Comparison of ENCODE assay signal across 18 cellular contexts in the genomic region with DNA sequence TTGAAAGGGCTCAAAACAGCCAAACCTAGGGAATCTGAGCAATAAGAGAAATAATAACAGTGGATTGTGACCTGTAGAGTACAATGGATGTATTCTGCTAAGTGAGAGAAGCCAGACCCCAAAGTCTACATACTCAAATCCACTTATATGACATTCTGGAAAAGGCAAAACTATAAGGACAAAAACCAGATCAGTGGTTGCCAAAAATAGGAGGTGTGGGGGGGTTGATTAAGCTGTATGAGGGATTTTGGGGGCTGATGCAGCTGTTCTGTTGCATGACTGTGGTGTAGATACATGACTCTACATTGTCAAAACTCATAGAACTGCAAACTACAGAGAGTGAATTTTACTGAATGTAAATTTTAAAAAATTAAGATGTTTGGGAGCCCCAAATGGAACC. TPM values are rescaled to one million over a fixed set of nuclear protein-coding genes. Genes with fewer than 3 reads are reported as not detected.
A peak's percentile ranks its signal among the peaks of the same experiment; 100 is the strongest.
DNase-seq lines count a peak whose midpoint lies in the region; ATAC-seq and TF ChIP-seq lines count a peak whose summit lies in the region.
"Had no signal": no experiment of that assay in that cellular context is flagged by ENCODE, and none has a peak within 500 bp of the region (broad histone marks: within the 10 kb centered on the region; RNA-seq: fewer than 3 reads in every experiment).

No MANE protein-coding gene starts in this region.

- H2BK5ac ChIP-seq in mesenchymal stem cell (ENCODE audit: low read depth, low read length, poor library complexity, severe bottlenecking), result no peak overlapping the region

- H3K79me1 ChIP-seq in mesenchymal stem cell (replicated peaks; ENCODE audit: low read length, poor library complexity, severe bottlenecking), result no peaks in the 10 kb centered on the region

- H3K27me3 ChIP-seq in GM23338 (ENCODE audit: insufficient read depth) (no peaks in the 10 kb centered on the region), SJSA1 (replicated peaks) (no peaks in the 10 kb centered on the region), mesenchymal stem cell (ENCODE audit: control insufficient read depth in 1 of 2, insufficient read depth in 1 of 2, low read length in 2 of 2) (peaks cover 0 to 36% of the 10 kb centered on the region in 2 experiments), osteoblast (ENCODE audit: insufficient read depth, low read length) (no peaks in the 10 kb centered on the region), upper lobe of left lung (no peaks in the 10 kb centered on the region), uterus (no peaks in the 10 kb centered on the region)

- H3K14ac ChIP-seq in mesenchymal stem cell (ENCODE audit: low read length in 2 of 2), result no peak overlapping the region

- in situ Hi-C loops in GM13976 (cut with MboI; ENCODE audit: low sequenced_read_pairs, unreplicated experiment), result no loop called here

- H2AK5ac ChIP-seq in mesenchymal stem cell (ENCODE audit: low read length, severe bottlenecking), result peak overlapping the region; percentile 83

- DNase-seq in GM23338 (ENCODE audit: low spot score) (no peak), SJSA1 (ENCODE audit: low read depth in 1 of 2, low spot score in 2 of 2) (no peak), mesenchymal stem cell (no peak), osteoblast (ENCODE audit: insufficient read length, low spot score, missing footprints) (no peak), iPS-NIHi7 (ENCODE audit: extremely low spot score) (no peak), GM13976 (ENCODE audit: low spot score) (no peak), upper lobe of left lung (no peak), uterus (no peak)
- DNase-seq: COR-L47, DMS 273 treated with DMSO at 0.1 percent for 48 hours, DND-41, NCI-H1417 treated with DMSO at 0.1 percent for 48 hours, NCI-H1930, NCI-H82, SHP77 had no signal

- TF ChIP-seq CTCF in GM23338 (conservative IDR thresholded peaks at IDR 0.05; ENCODE audit: low read depth in 2 of 2) (no peak), osteoblast (IDR thresholded peaks at IDR 0.05; ENCODE audit: extremely low read depth, low read depth, low read length) (no peak), GM13976 (IDR thresholded peaks at IDR 0.05; ENCODE audit: borderline replicate concordance, control extremely low read depth, extremely low read depth, insufficient read depth, missing control alignments) (no peak), upper lobe of left lung (IDR thresholded peaks at IDR 0.05) (no peak), uterus (IDR thresholded peaks at IDR 0.05) (no peak)

- H3K4me3 ChIP-seq in GM23338 (no peak overlapping the region), SJSA1 (no peak overlapping the region), mesenchymal stem cell (ENCODE audit: insufficient read depth in 1 of 2, low read depth in 1 of 2, low read length in 2 of 2) (no peak overlapping the region), osteoblast (ENCODE audit: insufficient read depth, low read length) (no peak overlapping the region), upper lobe of left lung (no peak overlapping the region), uterus (no peak overlapping the region)

- H3K9me3 Mint-ChIP-seq in GM23338, result no peaks in the 10 kb centered on the region
- H3K9me3 Mint-ChIP-seq: HFFc6 had no signal

- H3K4me2 ChIP-seq in GM23338, result peak overlapping the region; percentile 12
- H3K4me2 ChIP-seq in mesenchymal stem cell (ENCODE audit: low read length, poor library complexity, severe bottlenecking), result no peak overlapping the region
- peak overlapping the region; percentile 14 for H3K4me2 ChIP-seq in osteoblast (ENCODE audit: insufficient read depth, low read length)
- H3K4me2 ChIP-seq: KMS-11 had no signal

- no peaks in the 10 kb centered on the region for H3K36me3 ChIP-seq in GM23338 (ENCODE audit: insufficient read depth)
- H3K36me3 ChIP-seq in SJSA1, result no peaks in the 10 kb centered on the region
- H3K36me3 ChIP-seq in mesenchymal stem cell (ENCODE audit: control insufficient read depth in 1 of 2, insufficient read depth in 2 of 2, low read depth in 1 of 2, low read length in 2 of 2), result no peaks in the 10 kb centered on the region
- H3K36me3 ChIP-seq in osteoblast (ENCODE audit: insufficient read depth, low read length), result no peaks in the 10 kb centered on the region
- H3K36me3 ChIP-seq in upper lobe of left lung, result no peaks in the 10 kb centered on the region
- H3K36me3 ChIP-seq in uterus, result no peaks in the 10 kb centered on the region

- peaks cover 13% of the 10 kb centered on the region; the same call in 1 of the 2 replicates for H3K9me2 ChIP-seq in GM23338 (ENCODE audit: insufficient read depth)

- H3K18ac ChIP-seq in mesenchymal stem cell (ENCODE audit: low read depth in 1 of 2, low read length in 2 of 2), result no peak overlapping the region

- no peak overlapping the region for H3K4me3 Mint-ChIP-seq in GM23338
- H3K4me3 Mint-ChIP-seq: B cell, HFFc6 had no signal

- ATAC-seq in GM23338 (no peak), upper lobe of left lung (ENCODE audit: low FRiP score in 2 of 2) (no peak)

- peaks cover 7% of the 10 kb centered on the region for H3K27me3 Mint-ChIP-seq in GM23338 (ENCODE audit: insufficient read depth, low read depth, poor library complexity)

- no peak for TF ChIP-seq EP300 in upper lobe of left lung (IDR thresholded peaks at IDR 0.05)

- peak overlapping the region; percentile 42 for H3K27ac Mint-ChIP-seq in GM23338
- H3K27ac Mint-ChIP-seq: B cell had no signal

- H4K8ac ChIP-seq in mesenchymal stem cell (ENCODE audit: low read length), result no peak overlapping the region

- no peak overlapping the region for H2BK15ac ChIP-seq in mesenchymal stem cell (ENCODE audit: low read depth, poor library complexity, severe bottlenecking)

- H3K36me3 Mint-ChIP-seq in GM23338 (ENCODE audit: low read depth), result no peaks in the 10 kb centered on the region; the same call in 1 of the 3 replicates

- H3K9ac ChIP-seq in mesenchymal stem cell (ENCODE audit: low read length), result no peak overlapping the region
- H3K9ac ChIP-seq: KMS-11 had no signal

- TF ChIP-seq POLR2A in upper lobe of left lung (IDR thresholded peaks at IDR 0.05), result no peak
- TF ChIP-seq POLR2A in uterus (IDR thresholded peaks at IDR 0.05), result no peak

- peak overlapping the region; percentile 55 for H3K27ac ChIP-seq in GM23338 (ENCODE audit: low read depth)
- H3K27ac ChIP-seq in SJSA1, result peak overlapping the region; percentile 91
- peak overlapping the region; percentile 66 for H3K27ac ChIP-seq in mesenchymal stem cell (ENCODE audit: low read length, poor library complexity, severe bottlenecking)
- no peak overlapping the region for H3K27ac ChIP-seq in osteoblast (ENCODE audit: low read depth, low read length)
- H3K27ac ChIP-seq in upper lobe of left lung, result no peak overlapping the region
- H3K27ac ChIP-seq in uterus, result no peak overlapping the region
- H3K27ac ChIP-seq: KMS-11 had no signal

- H3K4me1 Mint-ChIP-seq in GM23338, result peaks cover 49% of the 10 kb centered on the region
- H3K4me1 Mint-ChIP-seq: B cell had no signal

- H2BK120ac ChIP-seq in mesenchymal stem cell (ENCODE audit: low read depth, low read length), result peak overlapping the region; percentile 13

- no peak overlapping the region for H2AFZ ChIP-seq in GM23338
- H2AFZ ChIP-seq in mesenchymal stem cell (ENCODE audit: low read depth, low read length), result no peak overlapping the region
- H2AFZ ChIP-seq in osteoblast (ENCODE audit: low read length), result no peak overlapping the region

- H3K4me1 ChIP-seq in GM23338 (ENCODE audit: insufficient read depth) (peaks cover 33% of the 10 kb centered on the region), SJSA1 (replicated peaks) (peaks cover 27% of the 10 kb centered on the region), mesenchymal stem cell (ENCODE audit: control insufficient read depth, insufficient read depth, low read depth, low read length) (peaks cover 15% of the 10 kb centered on the region), osteoblast (ENCODE audit: insufficient read depth, low read length) (peaks cover 13% of the 10 kb centered on the region), upper lobe of left lung (no peaks in the 10 kb centered on the region), uterus (no peaks in the 10 kb centered on the region)

- no peaks in the 10 kb centered on the region for H3F3A ChIP-seq in GM23338 (replicated peaks; ENCODE audit: low read depth)

- no peaks in the 10 kb centered on the region for H4K20me1 ChIP-seq in GM23338 (replicated peaks; ENCODE audit: insufficient read depth)
- H4K20me1 ChIP-seq in osteoblast (ENCODE audit: insufficient read depth, low read length), result no peaks in the 10 kb centered on the region

- no peak overlapping the region for H3K4ac ChIP-seq in mesenchymal stem cell (ENCODE audit: low read depth in 1 of 2, low read length in 2 of 2)

- H3K9me3 ChIP-seq in SJSA1 (replicated peaks) (peaks cover 2% of the 10 kb centered on the region; the same call in 1 of the 2 replicates), mesenchymal stem cell (ENCODE audit: control insufficient read depth, low read length) (no peaks in the 10 kb centered on the region), osteoblast (ENCODE audit: low read depth, low read length) (no peaks in the 10 kb centered on the region), upper lobe of left lung (no peaks in the 10 kb centered on the region), uterus (no peaks in the 10 kb centered on the region)

- H2BK12ac ChIP-seq in mesenchymal stem cell (ENCODE audit: low read length in 2 of 2), result no peak overlapping the region

- no peak overlapping the region for H3K23ac ChIP-seq in mesenchymal stem cell (ENCODE audit: low read length in 2 of 2)

- intact Hi-C loops in uterus (cut with DNase I; ENCODE audit: low total_unique reads), result no loop called here

- H3K79me2 ChIP-seq in GM23338 (replicated peaks; ENCODE audit: insufficient read depth) (no peaks in the 10 kb centered on the region), osteoblast (ENCODE audit: insufficient read depth, low read length) (no peaks in the 10 kb centered on the region)

- no peak overlapping the region for H4K91ac ChIP-seq in mesenchymal stem cell (ENCODE audit: low read length)

TF ChIP-seq in GM23338, 12 proteins besides CTCF, POLR2A, EP300 and RAD21:
- TF ChIP-seq ZNF114 (CRISPR knock-in tag; IDR thresholded peaks at IDR 0.05) (no peak), NANOG (IDR thresholded peaks at IDR 0.05; ENCODE audit: borderline replicate concordance) (no peak), EZH2phosphoT487 (IDR thresholded peaks at IDR 0.05; ENCODE audit: unreplicated experiment) (no peak), STAT1 (IDR thresholded peaks at IDR 0.05; ENCODE audit: unreplicated experiment) (no peak), CREB1 (CRISPR knock-in tag; IDR thresholded peaks at IDR 0.05; ENCODE audit: low read depth) (no peak), POLR2AphosphoS5 (IDR thresholded peaks at IDR 0.05; ENCODE audit: low read depth) (no peak), ZNF331 (CRISPR knock-in tag; IDR thresholded peaks at IDR 0.05; ENCODE audit: low read depth) (no peak), JUNB (IDR thresholded peaks at IDR 0.05; ENCODE audit: unreplicated experiment) (no peak)

RNA-seq across cellular contexts. Expression of gene CGNL1, which starts 20.1 kb away (rescaled TPM):
- total RNA-seq in GM23338 (2014; rRNA removed; shearing (Covaris generic)), result 57.8 and 58.0 TPM in 2 replicates
- polyA plus RNA-seq in GM23338 (2016; fragmentation: Nextera tagmentation; extraction: Ambion mirVana), result 19.4 and 20.0 TPM in 2 replicates
- 3.2 and 3.8 TPM in 2 replicates for total RNA-seq in SJSA1 (2014; rRNA removed; shearing (Covaris generic))
- 0.23 TPM for polyA plus RNA-seq in mesenchymal stem cell (2013, experiment 1 of 2)
- 0.22 TPM for polyA plus RNA-seq in mesenchymal stem cell (2013, experiment 2 of 2)
- total RNA-seq in osteoblast, result 1.1 and 1.5 TPM in 2 replicates
- 10 to 100 TPM; 40.1 to 81.8 (median 63.0) TPM for total RNA-seq in upper lobe of left lung
- 10 to 100 TPM; 15.1 to 74.4 (median 31.7) TPM for total RNA-seq in uterus

Comparison
In these comparisons a context has a peak if more than half of its experiments do, and no peak if none do; other contexts are left out.
1. H3K27ac ChIP-seq: peak in GM23338 (single experiment), SJSA1 (single experiment) and mesenchymal stem cell (single experiment); none in osteoblast (single experiment), upper lobe of left lung (0 of 4) and uterus (0 of 2).